ENCODE assay signal across 14 cellular contexts in the genomic region with DNA sequence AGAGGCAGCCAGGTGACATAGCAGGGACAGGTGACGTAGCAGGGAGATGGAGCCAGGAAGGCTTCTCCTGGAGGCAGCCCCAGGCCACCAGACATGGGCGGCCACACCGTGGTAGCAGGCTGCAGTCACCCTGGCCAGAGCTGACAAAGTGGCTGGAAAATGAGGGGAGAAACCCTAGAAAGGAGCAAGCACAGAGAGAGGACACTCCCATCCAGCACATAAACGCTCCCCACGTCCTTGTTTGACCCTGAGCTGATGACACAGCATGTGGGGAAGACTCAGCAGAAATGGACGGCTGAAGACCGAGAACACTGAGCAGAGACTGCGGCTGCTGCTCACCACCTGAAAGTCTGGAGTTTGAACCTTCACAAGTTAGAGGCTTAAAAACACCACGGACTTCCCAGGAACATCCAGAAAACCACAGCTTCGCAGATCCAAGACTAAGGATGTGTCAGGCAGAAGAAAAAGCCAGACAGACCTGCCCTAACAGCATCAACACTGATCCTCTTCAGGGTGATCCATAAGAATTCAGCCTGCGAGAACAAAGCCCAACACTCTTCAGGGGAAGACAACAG. TPM values are rescaled to one million over a fixed set of nuclear protein-coding genes. Genes with fewer than 3 reads are reported as not detected.
DNase-seq lines count a peak whose midpoint lies in the region; ATAC-seq and TF ChIP-seq lines count a peak whose summit lies in the region.
"Had no signal": no experiment of that assay in that cellular context is flagged by ENCODE, and none has a peak within 500 bp of the region (broad histone marks: within the 10 kb centered on the region; RNA-seq: fewer than 3 reads in every experiment).

No MANE protein-coding gene starts in this region.

- H3K36me3 Mint-ChIP-seq in stimulated activated naive B cell treated with anti-CD40 and anti-IgM and Interleukin-4, amounts not matched to agents 10 μg/mL and 1 μg/mL and 100 μg/mL, for 72 hours, result peaks cover 20 to 36% of the 10 kb centered on the region in 2 donors

- no peaks in the 10 kb centered on the region for H3K27me3 ChIP-seq in GM23248 (replicated peaks; ENCODE audit: insufficient read depth)
- H3K27me3 ChIP-seq: MG63 had no signal

- H3K9me2 ChIP-seq in GM23248 (ENCODE audit: insufficient read depth), result no peaks in the 10 kb centered on the region

- no peaks in the 10 kb centered on the region for H3K4me1 Mint-ChIP-seq in stimulated activated naive B cell treated with anti-CD40 and anti-IgM and Interleukin-4, amounts not matched to agents 10 μg/mL and 1 μg/mL and 100 μg/mL, for 72 hours
- H3K4me1 Mint-ChIP-seq: immature natural killer cell had no signal

- WGBS in GM23248 (ENCODE audit: low coverage in 1 of 2, low lambda C conversion rate in 2 of 2, missing lambda C conversion rate in 2 of 2), 2 experiments, result 18% methylated on average over 11 of the region's 11 CpGs

- H3K36me3 ChIP-seq in GM23248 (ENCODE audit: low read depth), result no peaks in the 10 kb centered on the region

- peak overlapping the region; percentile 41 for H3K4me2 ChIP-seq in GM23248 (ENCODE audit: unreplicated experiment)

- H3K4me3 ChIP-seq in GM23248 (peak overlapping the region; percentile 29; the same call in 1 of the 2 replicates), cardiac fibroblast (replicated peaks in 1 of 2; ENCODE audit: low read depth in 2 of 2, low read length in 2 of 2) (no peak overlapping the region)
- H3K4me3 ChIP-seq: MG63 had no signal

- no peak for TF ChIP-seq CTCF in cardiac fibroblast (IDR thresholded peaks at IDR 0.05; ENCODE audit: low read depth, low read length)

- no peak overlapping the region for H3K27ac Mint-ChIP-seq in stimulated activated naive B cell treated with anti-CD40 and anti-IgM and Interleukin-4, amounts not matched to agents 10 μg/mL and 1 μg/mL and 100 μg/mL, for 72 hours
- H3K27ac Mint-ChIP-seq: activated T-cell treated with anti-CD3 and anti-CD28 coated beads, Interleukin-2, amount 50 U/mL, for 72 hours had no signal

- in situ Hi-C loops in GM23248 (cut with MboI), result no loop called here

- H3K9me3 ChIP-seq in GM23248 (ENCODE audit: low read depth), result no peaks in the 10 kb centered on the region
- H3K9me3 ChIP-seq: MG63 had no signal

- H3K79me2 ChIP-seq in GM23248 (ENCODE audit: insufficient read depth), result peaks cover 17% of the 10 kb centered on the region

- no peak overlapping the region for H3K4me3 Mint-ChIP-seq in stimulated activated naive B cell treated with anti-CD40 and anti-IgM and Interleukin-4, amounts not matched to agents 10 μg/mL and 1 μg/mL and 100 μg/mL, for 72 hours
- H3K4me3 Mint-ChIP-seq: activated T-cell treated with anti-CD3 and anti-CD28 coated beads, Interleukin-2, amount 50 U/mL, for 72 hours; immature natural killer cell had no signal

- H3K27me3 Mint-ChIP-seq in stimulated activated naive B cell treated with anti-CD40 and anti-IgM and Interleukin-4, amounts not matched to agents 10 μg/mL and 1 μg/mL and 100 μg/mL, for 72 hours, result no peaks in the 10 kb centered on the region

- H3K9me3 Mint-ChIP-seq in stimulated activated naive B cell treated with anti-CD40 and anti-IgM and Interleukin-4, amounts not matched to agents 10 μg/mL and 1 μg/mL and 100 μg/mL, for 72 hours, result no peaks in the 10 kb centered on the region
- H3K9me3 Mint-ChIP-seq: activated T-cell treated with anti-CD3 and anti-CD28 coated beads, Interleukin-2, amount 50 U/mL, for 72 hours; immature natural killer cell had no signal

- H3K27ac ChIP-seq in GM23248, result peak overlapping the region; percentile 74

- peak overlapping the region; percentile 45 for H2AFZ ChIP-seq in GM23248

- no peak for ATAC-seq in GM18861 (IDR thresholded peaks at IDR 0.05; ENCODE audit: unreplicated experiment)
- no peak for ATAC-seq in stimulated activated naive B cell treated with anti-CD40 and anti-IgM and Interleukin-4, amounts not matched to agents 10 μg/mL and 1 μg/mL and 100 μg/mL, for 72 hours (replicated peaks)
- ATAC-seq in HG02970 (IDR thresholded peaks at IDR 0.05; ENCODE audit: low FRiP score, unreplicated experiment), result no peak
- ATAC-seq: activated T-cell treated with anti-CD3 and anti-CD28 coated beads, Interleukin-2, amount 50 U/mL, for 72 hours had no signal

- H3K9ac ChIP-seq in GM23248, result peak overlapping the region; percentile 64

- DNase-seq in GM23248 (peak; percentile 91), cardiac fibroblast (ENCODE audit: low read depth in 2 of 2) (peak; percentile 40 to 43), inferior parietal cortex (ENCODE audit: extremely low spot score) (peak; percentile 22), smooth muscle cell of the brain vasculature (ENCODE audit: low read depth, low spot score) (peak; percentile 7), T-helper 9 cell (no peak)
- no peak for DNase-seq in stimulated activated naive B cell treated with anti-CD40 and anti-IgM and Interleukin-4, amounts not matched to agents 10 μg/mL and 1 μg/mL and 100 μg/mL, for 72 hours
- DNase-seq: activated T-cell treated with anti-CD3 and anti-CD28 coated beads, Interleukin-2, amount 50 U/mL, for 72 hours; immature natural killer cell; stimulated activated CD8-positive, alpha-beta memory T cell treated with anti-CD3 and anti-CD28 coated beads, Interleukin-4, amount 100 ng/mL, for 48 hours; T1000 had no signal

- H3K4me1 ChIP-seq in GM23248 (ENCODE audit: insufficient read depth), result peaks cover 14% of the 10 kb centered on the region

- H3F3A ChIP-seq in GM23248 (ENCODE audit: insufficient read depth), result peaks cover 10% of the 10 kb centered on the region

- H4K20me1 ChIP-seq in GM23248 (ENCODE audit: insufficient read depth), result no peaks in the 10 kb centered on the region

RNA-seq across cellular contexts. Expression of gene DRD4, which starts 28.7 kb away (rescaled TPM):
- not detected in 2 replicates for total RNA-seq in GM23248 (2014; rRNA removed; shearing (Covaris generic))
- polyA plus RNA-seq in GM23248 (2016; fragmentation: Nextera tagmentation; extraction: Ambion mirVana), result not detected in 2 replicates
- total RNA-seq: pulmonary artery endothelial cell had no signal
- polyA plus RNA-seq: immature natural killer cell had no signal

RNA-seq across cellular contexts. Expression of gene DEAF1, which starts 29.2 kb away (rescaled TPM):
- total RNA-seq in GM23248 (2014; rRNA removed; shearing (Covaris generic)), result 31.6 and 38.5 TPM in 2 replicates
- 31.7 and 35.0 TPM in 2 replicates for polyA plus RNA-seq in GM23248 (2016; fragmentation: Nextera tagmentation; extraction: Ambion mirVana)

RNA-seq across cellular contexts. Expression of gene TMEM80, which starts 29.8 kb away (rescaled TPM):
- 27.0 and 37.3 TPM in 2 replicates for total RNA-seq in GM23248 (2014; rRNA removed; shearing (Covaris generic))
- 47.9 and 50.1 TPM in 2 replicates for polyA plus RNA-seq in GM23248 (2016; fragmentation: Nextera tagmentation; extraction: Ambion mirVana)

RNA-seq across cellular contexts. Expression of gene SCT, which starts 38.8 kb away (rescaled TPM):
- total RNA-seq in GM23248 (2014; rRNA removed; shearing (Covaris generic)), result not detected in 2 replicates
- polyA plus RNA-seq in GM23248 (2016; fragmentation: Nextera tagmentation; extraction: Ambion mirVana), result not detected in 2 replicates
- total RNA-seq: activated T-cell treated with anti-CD3 and anti-CD28 coated beads, Interleukin-2, amount 50 U/mL, for 72 hours; pulmonary artery endothelial cell had no signal
- polyA plus RNA-seq: immature natural killer cell had no signal

RNA-seq across cellular contexts. Expression of gene EPS8L2, which starts 40.2 kb away (rescaled TPM):
- total RNA-seq in GM23248 (2014; rRNA removed; shearing (Covaris generic)), result 58.3 and 59.7 TPM in 2 replicates
- 46.4 and 48.2 TPM in 2 replicates for polyA plus RNA-seq in GM23248 (2016; fragmentation: Nextera tagmentation; extraction: Ambion mirVana)

Comparison
In these comparisons a context has a peak if more than half of its experiments do, and no peak if none do; other contexts are left out.
1. DNase-seq: peak in GM23248 (single experiment), cardiac fibroblast (2 of 2), inferior parietal cortex (single experiment) and smooth muscle cell of the brain vasculature (single experiment); none in stimulated activated naive B cell treated with anti-CD40 and anti-IgM and Interleukin-4, amounts not matched to agents 10 μg/mL and 1 μg/mL and 100 μg/mL, for 72 hours (single experiment) and T-helper 9 cell (single experiment).